ENCODE assay signal across 33 cellular contexts in the genomic region with DNA sequence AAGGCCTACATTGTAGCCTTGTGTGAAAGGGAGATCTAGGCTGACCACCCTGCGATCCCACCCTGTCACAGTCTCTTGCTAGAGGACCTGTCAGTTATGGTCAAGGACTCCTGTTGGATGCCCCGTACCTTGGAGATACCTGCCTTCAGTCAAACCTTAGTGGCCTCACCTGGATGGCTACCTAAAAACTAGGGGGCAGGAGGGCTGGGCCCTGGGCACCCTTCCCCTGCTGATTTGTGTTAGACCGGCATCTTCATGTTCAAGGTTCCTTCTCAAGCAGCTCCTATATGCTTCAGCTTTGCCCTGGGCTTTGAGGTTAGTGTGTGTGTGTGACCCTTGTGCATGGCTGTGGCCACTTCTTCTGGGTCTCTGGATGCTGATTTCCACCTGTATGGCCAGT. TPM values are rescaled to one million over a fixed set of nuclear protein-coding genes. Genes with fewer than 3 reads are reported as not detected.
"Had no signal": no experiment of that assay in that cellular context is flagged by ENCODE, and none has a peak within 500 bp of the region (broad histone marks: within the 10 kb centered on the region; RNA-seq: fewer than 3 reads in every experiment).

No MANE protein-coding gene starts in this region.

- H3K27ac ChIP-seq: neutrophil, ovary, parathyroid adenoma, psoas muscle, right lobe of liver, sigmoid colon, stomach, thoracic aorta, thyroid gland, tibial nerve, upper lobe of left lung had no signal

- H3K4me3 ChIP-seq: ovary, psoas muscle, right lobe of liver, sigmoid colon, stomach, thoracic aorta, thyroid gland, tibial nerve, upper lobe of left lung had no signal

- ATAC-seq: naive thymus-derived CD8-positive, alpha-beta T cell; psoas muscle; right cardiac atrium; right lobe of liver; stimulated activated effector memory CD8-positive, alpha-beta T cell treated with anti-CD3 and anti-CD28 coated beads, Interleukin-12 subunit alpha, Interleukin-12 subunit beta, amount 100 ng/mL, for 72 hours; stimulated activated naive B cell treated with anti-CD40 and anti-IgM and Interleukin-4, amounts not matched to agents 10 μg/mL and 1 μg/mL and 100 μg/mL, for 72 hours had no signal

- H3K36me3 ChIP-seq: neutrophil, ovary, right lobe of liver, sigmoid colon, stomach, thoracic aorta, thyroid gland, tibial nerve, upper lobe of left lung had no signal

- H3K9me3 ChIP-seq: neutrophil, ovary, right lobe of liver, thoracic aorta, thyroid gland, upper lobe of left lung had no signal

- H3K36me3 Mint-ChIP-seq: naive thymus-derived CD8-positive, alpha-beta T cell; natural killer cell treated with Interleukin-12 subunit alpha and Interleukin-12 subunit beta and Interleukin-15 and Interleukin-18, amount 100 ng/mL, for 72 hours; stimulated activated naive B cell treated with anti-CD40 and anti-IgM and Interleukin-4, amounts not matched to agents 10 μg/mL and 1 μg/mL and 100 μg/mL, for 72 hours had no signal

- H3K9me3 Mint-ChIP-seq: natural killer cell treated with Interleukin-12 subunit alpha and Interleukin-12 subunit beta and Interleukin-15 and Interleukin-18, amount 100 ng/mL, for 72 hours; neural crest cell; stimulated activated effector memory CD8-positive, alpha-beta T cell treated with anti-CD3 and anti-CD28 coated beads, Interleukin-12 subunit alpha, Interleukin-12 subunit beta, amount 100 ng/mL, for 72 hours; stimulated activated naive CD8-positive, alpha-beta T cell treated with anti-CD3 and anti-CD28 coated beads, Interleukin-15, Interleukin-2, amounts not matched to agents 100 ng/mL and 50 ng/mL, for 24 hours had no signal

- H3K4me1 ChIP-seq: parathyroid adenoma, psoas muscle, right lobe of liver, tibial nerve had no signal

- H3K27me3 Mint-ChIP-seq: naive thymus-derived CD8-positive, alpha-beta T cell; progenitor cell of endocrine pancreas; stimulated activated naive CD8-positive, alpha-beta T cell treated with anti-CD3 and anti-CD28 coated beads, Interleukin-15, Interleukin-2, amounts not matched to agents 100 ng/mL and 50 ng/mL, for 24 hours had no signal

- H3K4me3 Mint-ChIP-seq: naive thymus-derived CD8-positive, alpha-beta T cell; natural killer cell treated with Interleukin-12 subunit alpha and Interleukin-12 subunit beta and Interleukin-15 and Interleukin-18, amount 100 ng/mL, for 72 hours; nephron progenitor cell; neural crest cell; stimulated activated effector memory CD8-positive, alpha-beta T cell treated with anti-CD3 and anti-CD28 coated beads, Interleukin-12 subunit alpha, Interleukin-12 subunit beta, amount 100 ng/mL, for 72 hours; stimulated activated naive B cell treated with anti-CD40 and anti-IgM and Interleukin-4, amounts not matched to agents 10 μg/mL and 1 μg/mL and 100 μg/mL, for 72 hours; stimulated activated naive CD8-positive, alpha-beta T cell treated with anti-CD3 and anti-CD28 coated beads, Interleukin-15, Interleukin-2, amounts not matched to agents 100 ng/mL and 50 ng/mL, for 24 hours had no signal

- H3K27ac Mint-ChIP-seq: natural killer cell treated with Interleukin-12 subunit alpha and Interleukin-12 subunit beta and Interleukin-15 and Interleukin-18, amount 100 ng/mL, for 72 hours; nephron progenitor cell; progenitor cell of endocrine pancreas; stimulated activated effector memory CD8-positive, alpha-beta T cell treated with anti-CD3 and anti-CD28 coated beads, Interleukin-12 subunit alpha, Interleukin-12 subunit beta, amount 100 ng/mL, for 72 hours; stimulated activated naive B cell treated with anti-CD40 and anti-IgM and Interleukin-4, amounts not matched to agents 10 μg/mL and 1 μg/mL and 100 μg/mL, for 72 hours; stimulated activated naive CD8-positive, alpha-beta T cell treated with anti-CD3 and anti-CD28 coated beads, Interleukin-15, Interleukin-2, amounts not matched to agents 100 ng/mL and 50 ng/mL, for 24 hours had no signal

- H3K27me3 ChIP-seq: ovary, right lobe of liver, sigmoid colon, stomach, thyroid gland, tibial nerve, upper lobe of left lung had no signal

- H3K4me1 Mint-ChIP-seq: stimulated activated effector memory CD8-positive, alpha-beta T cell treated with anti-CD3 and anti-CD28 coated beads, Interleukin-12 subunit alpha, Interleukin-12 subunit beta, amount 100 ng/mL, for 72 hours had no signal

- DNase-seq: naive thymus-derived CD8-positive, alpha-beta T cell; nephron progenitor cell; nucleus accumbens; ovary; posterior cingulate gyrus; psoas muscle; right cardiac atrium; right lobe of liver; sigmoid colon; small intestine; stimulated activated CD4-positive, alpha-beta T cell treated with anti-CD3 and anti-CD28 coated beads, Interleukin-15, amount 100 ng/mL, for 24 hours; stimulated activated CD4-positive, alpha-beta T cell treated with anti-CD3 and anti-CD28 coated beads, Interleukin-2, amount 100 ng/mL, for 24 hours; stimulated activated CD4-positive, alpha-beta T cell treated with anti-CD3 and anti-CD28 coated beads, Interleukin-2, amount 100 ng/mL, for 48 hours; stimulated activated CD4-positive, alpha-beta T cell treated with anti-CD3 and anti-CD28 coated beads, Interleukin-4, amount 100 ng/mL, for 24 hours; stimulated activated naive B cell treated with anti-CD40 and anti-IgM and Interleukin-4, amounts not matched to agents 10 μg/mL and 1 μg/mL and 100 μg/mL, for 72 hours; stimulated activated naive CD4-positive, alpha-beta T cell treated with Interleukin-2 at 50 U/mL for 16 hours; stomach; thyroid gland; trophoblast cell; upper lobe of left lung had no signal

RNA-seq across cellular contexts. Expression of a gene that starts 35.3 kb away (rescaled TPM):
- total RNA-seq: naive thymus-derived CD8-positive, alpha-beta T cell; natural killer cell treated with Interleukin-12 subunit alpha and Interleukin-12 subunit beta and Interleukin-15 and Interleukin-18, amount 100 ng/mL, for 72 hours; neural crest cell; omental fat pad; psoas muscle; right lobe of liver; sigmoid colon; skeletal muscle tissue; subcutaneous adipose tissue; thyroid gland; tibial nerve; upper lobe of left lung; ureter had no signal
